Comparison of ENCODE assay signal across 11 cellular contexts in the genomic region with DNA sequence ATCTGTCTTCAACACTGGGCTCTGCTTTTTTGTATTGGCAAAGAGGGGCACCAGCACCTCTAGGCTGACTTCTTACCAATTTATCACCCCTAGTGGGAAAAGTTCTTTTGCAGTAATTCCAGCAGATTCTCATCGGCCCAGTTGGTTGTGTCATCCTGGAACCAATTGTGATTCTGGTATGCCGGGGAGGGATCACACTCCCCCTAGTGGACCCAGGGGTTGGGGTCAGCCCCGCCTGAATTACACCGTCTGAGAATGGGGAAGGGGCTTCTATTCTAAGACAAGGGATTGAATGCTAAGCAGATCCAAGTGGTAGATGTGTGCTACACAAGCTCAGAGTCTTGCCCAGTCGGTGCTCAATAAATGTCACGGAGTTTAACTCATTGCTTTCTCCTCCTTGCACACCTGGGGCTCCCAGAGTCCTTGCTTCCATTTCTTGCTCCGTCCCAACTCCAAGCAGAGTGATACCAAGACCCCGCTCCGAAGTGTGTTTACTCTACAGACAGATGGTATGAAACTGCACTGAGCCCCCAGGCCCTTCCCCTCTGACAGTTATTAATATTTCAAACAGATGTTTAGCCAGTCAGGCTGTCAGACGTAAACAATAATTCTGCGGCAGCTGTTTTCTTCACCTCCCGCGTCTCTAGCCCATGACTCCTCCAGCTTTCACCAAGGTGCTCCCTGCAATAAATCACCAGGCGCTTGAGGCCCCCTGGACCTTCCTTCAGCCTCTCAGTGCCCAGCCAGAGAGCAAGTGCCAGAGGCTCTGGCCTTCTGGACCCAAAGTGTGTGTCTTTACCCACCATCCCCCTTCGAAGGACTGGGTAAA.
DNase-seq lines count a peak whose midpoint lies in the region; TF ChIP-seq lines count a peak whose summit lies in the region.
"Had no signal": no experiment of that assay in that cellular context is flagged by ENCODE, and none has a peak within 500 bp of the region (broad histone marks: within the 10 kb centered on the region; RNA-seq: fewer than 3 reads in every experiment).

No MANE protein-coding gene starts in this region.

- no CpG with 5 or more reads among the region's 15 CpGs for WGBS in neuronal stem cell (ENCODE audit: extremely low coverage in 2 of 2, insufficient read length in 2 of 2, insufficient replicate concordance in 1 of 2), 2 donors

- H4K20me1 ChIP-seq in DOHH2 (ENCODE audit: control insufficient read depth, insufficient read depth, low read depth, low read length) (no peaks in the 10 kb centered on the region), MM.1S (ENCODE audit: insufficient read depth, low read length) (no peaks in the 10 kb centered on the region), Karpas-422 (ENCODE audit: insufficient read depth, low read depth, low read length) (no peaks in the 10 kb centered on the region)

- H3K79me1 ChIP-seq in neuronal stem cell (ENCODE audit: low read depth, low read length): no peaks in the 10 kb centered on the region

- H3K9me3 ChIP-seq in DOHH2 (ENCODE audit: control insufficient read depth, insufficient read depth, low read length) (peaks cover 5% of the 10 kb centered on the region; the same call in 1 of the 2 replicates), MM.1S (replicated peaks; ENCODE audit: insufficient read depth, low read length) (no peaks in the 10 kb centered on the region), neuronal stem cell (replicated peaks in 1 of 2; ENCODE audit: control insufficient read depth in 2 of 2, insufficient read depth in 1 of 2, low read depth in 1 of 2, low read length in 2 of 2) (no peaks in the 10 kb centered on the region), Karpas-422 (ENCODE audit: low read length) (no peaks in the 10 kb centered on the region)

- no peak overlapping the region for H4K8ac ChIP-seq in neuronal stem cell (ENCODE audit: low read depth, low read length)

- no peak for DNase-seq in MM.1S
- DNase-seq in dermis blood vessel endothelial cell: peak; percentile 17
- DNase-seq in neuronal stem cell (ENCODE audit: low spot score): no peak
- DNase-seq in Karpas-422: no peak
- DNase-seq in NCI-H2107 (lab: John Stamatoyannopoulos, UW): no peak
- no peak for DNase-seq in stimulated activated CD4-positive, alpha-beta T cell treated with anti-CD3 and anti-CD28 coated beads, Interleukin-12 subunit alpha, Interleukin-12 subunit beta, amount 100 ng/mL, for 4 hours
- no peak for DNase-seq in COLO668 (lab: John Stamatoyannopoulos, UW; ENCODE audit: unreplicated experiment)
- DNase-seq: activated B cell treated with CpG ODN at 0.5 μM for 24 hours, amygdala, NCI-H1417 treated with DMSO at 0.1 percent for 48 hours had no signal

- peak overlapping the region; percentile 72 for H3K4me2 ChIP-seq in DOHH2 (ENCODE audit: low read length)
- H3K4me2 ChIP-seq in MM.1S (ENCODE audit: low read depth, low read length): no peak overlapping the region
- no peak overlapping the region for H3K4me2 ChIP-seq in neuronal stem cell (ENCODE audit: insufficient read depth, low read length, poor library complexity, severe bottlenecking)
- no peak overlapping the region for H3K4me2 ChIP-seq in Karpas-422 (ENCODE audit: low read depth, low read length, poor library complexity, severe bottlenecking)

- no peaks in the 10 kb centered on the region for H3K27me3 ChIP-seq in DOHH2 (ENCODE audit: control insufficient read depth, low read length)
- peaks cover 50% of the 10 kb centered on the region for H3K27me3 ChIP-seq in MM.1S (replicated peaks; ENCODE audit: insufficient read depth, low read length)
- H3K27me3 ChIP-seq in neuronal stem cell (ENCODE audit: control insufficient read depth in 3 of 3, insufficient read depth in 3 of 3, low read depth in 1 of 3, low read length in 3 of 3): peaks cover 0 to 5% (median 0%) of the 10 kb centered on the region in 3 experiments
- no peaks in the 10 kb centered on the region for H3K27me3 ChIP-seq in Karpas-422 (ENCODE audit: low read length)

- H3K4ac ChIP-seq in neuronal stem cell (ENCODE audit: low read length): no peak overlapping the region

- H2BK5ac ChIP-seq in neuronal stem cell (ENCODE audit: low read length): peak overlapping the region; percentile 62

- no peaks in the 10 kb centered on the region for H3K36me3 ChIP-seq in DOHH2 (ENCODE audit: control insufficient read depth, low read length)
- no peaks in the 10 kb centered on the region for H3K36me3 ChIP-seq in MM.1S (replicated peaks; ENCODE audit: insufficient read depth, low read length)
- H3K36me3 ChIP-seq in neuronal stem cell (replicated peaks in 1 of 2; ENCODE audit: control insufficient read depth in 2 of 2, insufficient read depth in 2 of 2, low read length in 2 of 2): no peaks in the 10 kb centered on the region
- H3K36me3 ChIP-seq in Karpas-422 (ENCODE audit: insufficient read depth, low read length): no peaks in the 10 kb centered on the region

- no peak overlapping the region for H2AFZ ChIP-seq in MM.1S (ENCODE audit: low read length)
- H2AFZ ChIP-seq in neuronal stem cell (ENCODE audit: low read length): no peak overlapping the region
- no peak overlapping the region for H2AFZ ChIP-seq in Karpas-422 (ENCODE audit: low read length)

- H3K79me2 ChIP-seq in DOHH2 (ENCODE audit: control insufficient read depth, low read length) (no peaks in the 10 kb centered on the region), MM.1S (ENCODE audit: low read length) (no peaks in the 10 kb centered on the region), Karpas-422 (ENCODE audit: low read length) (no peaks in the 10 kb centered on the region)

- no peak overlapping the region for H3K23ac ChIP-seq in neuronal stem cell (ENCODE audit: low read depth, low read length, poor library complexity)

- peak; percentile 68 for TF ChIP-seq CTCF in DOHH2 (IDR thresholded peaks at IDR 0.05; ENCODE audit: low read depth, low read length, poor library complexity, severe bottlenecking)
- TF ChIP-seq CTCF in MM.1S (IDR thresholded peaks at IDR 0.05; ENCODE audit: low read length): peak; percentile 44

- H3K4me1 ChIP-seq in DOHH2 (ENCODE audit: control insufficient read depth, low read length) (peaks cover 77% of the 10 kb centered on the region), MM.1S (ENCODE audit: low read length) (no peaks in the 10 kb centered on the region), neuronal stem cell (ENCODE audit: control insufficient read depth in 2 of 2, insufficient read depth in 1 of 2, low read depth in 1 of 2, low read length in 2 of 2) (peaks cover 0 to 4% of the 10 kb centered on the region in 2 donors), Karpas-422 (ENCODE audit: low read length) (peaks cover 61% of the 10 kb centered on the region)

- H2BK120ac ChIP-seq in neuronal stem cell (ENCODE audit: low read depth, low read length): no peak overlapping the region

- H3K18ac ChIP-seq in neuronal stem cell (ENCODE audit: low read length): peak overlapping the region; percentile 9

- H2AK5ac ChIP-seq in neuronal stem cell (ENCODE audit: low read depth, low read length): no peak overlapping the region

- H3K9ac ChIP-seq in MM.1S (ENCODE audit: low read length) (no peak overlapping the region), neuronal stem cell (ENCODE audit: low read depth, low read length, poor library complexity) (no peak overlapping the region), Karpas-422 (ENCODE audit: low read length) (no peak overlapping the region)

- H3K27ac ChIP-seq in DOHH2 (ENCODE audit: low read depth, low read length) (peak overlapping the region; percentile 97), MM.1S (ENCODE audit: low read length) (no peak overlapping the region), neuronal stem cell (replicated peaks; ENCODE audit: low read length) (no peak overlapping the region), Karpas-422 (ENCODE audit: low read length) (no peak overlapping the region)

- no peak overlapping the region for H2BK15ac ChIP-seq in neuronal stem cell (ENCODE audit: low read length)

- H3K4me3 ChIP-seq in DOHH2 (ENCODE audit: low read length): peak overlapping the region; percentile 8; the same call in 1 of the 2 replicates
- H3K4me3 ChIP-seq in MM.1S (ENCODE audit: low read length): no peak overlapping the region
- no peak overlapping the region for H3K4me3 ChIP-seq in neuronal stem cell (ENCODE audit: low read length in 2 of 2)
- H3K4me3 ChIP-seq in Karpas-422 (ENCODE audit: low read length): no peak overlapping the region

- H3K9me2 ChIP-seq in DOHH2 (replicated peaks; ENCODE audit: control insufficient read depth, low read length): no peaks in the 10 kb centered on the region
- no peaks in the 10 kb centered on the region for H3K9me2 ChIP-seq in MM.1S (replicated peaks; ENCODE audit: insufficient read depth, low read length)
- H3K9me2 ChIP-seq in Karpas-422 (replicated peaks; ENCODE audit: insufficient read depth, low read length): no peaks in the 10 kb centered on the region

- no peak overlapping the region for H3K14ac ChIP-seq in neuronal stem cell (ENCODE audit: low read length)

- peaks cover 13% of the 10 kb centered on the region for H3F3A ChIP-seq in DOHH2 (ENCODE audit: control insufficient read depth, insufficient read depth)
- no peaks in the 10 kb centered on the region for H3F3A ChIP-seq in MM.1S (ENCODE audit: insufficient read depth, low read length)

- H2BK12ac ChIP-seq in neuronal stem cell (ENCODE audit: low read length): no peak overlapping the region

- no peak overlapping the region for H4K91ac ChIP-seq in neuronal stem cell (ENCODE audit: low read depth, low read length, poor library complexity)
